In genomic region chr9:89165880-89166279, GRCh38 we compare ENCODE assay signal across 25 cellular contexts. TPM values are rescaled to one million over a fixed set of nuclear protein-coding genes. Genes with fewer than 3 reads are reported as not detected.
"Had no signal": no experiment of that assay in that cellular context is flagged by ENCODE, and none has a peak within 500 bp of the region (broad histone marks: within the 10 kb centered on the region; RNA-seq: fewer than 3 reads in every experiment).

No MANE protein-coding gene starts in this region.

- DNase-seq: activated CD4-positive, alpha-beta memory T cell treated with anti-CD3 and anti-CD28 coated beads, Interleukin-2, amount 10 ng/mL, durations not matched to agents 7 days and 5 days; activated CD4-positive, alpha-beta T cell treated with anti-CD3 and anti-CD28 coated beads for 1 hour; activated CD4-positive, alpha-beta T cell treated with anti-CD3 and anti-CD28 coated beads for 4 hours; activated CD4-positive, alpha-beta T cell treated with anti-CD3 and anti-CD28 coated beads, Interleukin-2, amount 10 ng/mL, durations not matched to agents 7 days and 5 days; activated CD4-positive, alpha-beta T cell treated with anti-CD3 and anti-CD28 coated beads, Interleukin-2, amount 50 U/mL, for 4 hours; activated effector memory CD4-positive, alpha-beta T cell treated with Interleukin-2 at 50 U/mL for 16 hours; activated gamma-delta T cell treated with Interleukin-2 at 50 U/mL for 16 hours; activated naive CD4-positive, alpha-beta T cell treated with anti-CD3 and anti-CD28 coated beads, Interleukin-2, amount 50 U/mL, for 16 hours; activated naive CD4-positive, alpha-beta T cell treated with Interleukin-2 at 50 U/mL for 16 hours; activated T-cell treated with anti-CD3 and anti-CD28 coated beads, Interleukin-2, amount 50 U/mL, for 4 hours; caudate nucleus; colonic mucosa; dorsolateral prefrontal cortex; effector memory CD4-positive, alpha-beta T cell; endodermal cell; foreskin melanocyte; head of caudate nucleus; T-helper 2 cell had no signal

- H3K4me3 ChIP-seq: colonic mucosa, dorsolateral prefrontal cortex had no signal

- H3K4me1 Mint-ChIP-seq: activated CD4-positive, alpha-beta memory T cell treated with anti-CD3 and anti-CD28 coated beads, Interleukin-2, amount 10 ng/mL, durations not matched to agents 7 days and 5 days; activated CD4-positive, alpha-beta T cell treated with anti-CD3 and anti-CD28 coated beads, Interleukin-2, amount 10 ng/mL, durations not matched to agents 7 days and 5 days; activated T-helper 17 cell treated with anti-CD3 and anti-CD28 coated beads, Interleukin-2, amount 50 U/mL, for 72 hours had no signal

- H3K36me3 ChIP-seq: colonic mucosa had no signal

- H3K27me3 ChIP-seq: colonic mucosa, dorsolateral prefrontal cortex had no signal

- H3K4me3 Mint-ChIP-seq: activated CD4-positive, alpha-beta memory T cell treated with anti-CD3 and anti-CD28 coated beads, Interleukin-2, amount 10 ng/mL, durations not matched to agents 7 days and 5 days; activated CD4-positive, alpha-beta T cell treated with anti-CD3 and anti-CD28 coated beads, Interleukin-2, amount 10 ng/mL, durations not matched to agents 7 days and 5 days; activated naive CD8-positive, alpha-beta T cell; activated T-cell treated with anti-CD3 and anti-CD28 coated beads, Interleukin-2, amount 50 U/mL, for 4 hours; activated T-helper 17 cell treated with anti-CD3 and anti-CD28 coated beads, Interleukin-2, amount 50 U/mL, for 72 hours; dendritic cell treated with granulocyte-macrophage colony-stimulating factor and Interleukin-4, amounts not matched to agents 40 ng/mL and 50 ng/mL, for 4 days; endodermal cell; WTC11 had no signal

- H3K27ac ChIP-seq: colonic mucosa, dorsolateral prefrontal cortex, VCaP had no signal

- H3K9me3 Mint-ChIP-seq: activated CD4-positive, alpha-beta memory T cell treated with anti-CD3 and anti-CD28 coated beads, Interleukin-2, amount 10 ng/mL, durations not matched to agents 7 days and 5 days; activated T-cell treated with anti-CD3 and anti-CD28 coated beads, Interleukin-2, amount 50 U/mL, for 4 hours; activated T-helper 17 cell treated with anti-CD3 and anti-CD28 coated beads, Interleukin-2, amount 50 U/mL, for 72 hours; dendritic cell treated with granulocyte-macrophage colony-stimulating factor and Interleukin-4, amounts not matched to agents 40 ng/mL and 50 ng/mL, for 4 days; endodermal cell had no signal

- ATAC-seq: activated T-cell treated with anti-CD3 and anti-CD28 coated beads, Interleukin-2, amount 50 U/mL, for 4 hours; activated T-helper 17 cell treated with anti-CD3 and anti-CD28 coated beads, Interleukin-2, amount 50 U/mL, for 72 hours; esophagus mucosa; WTC11 had no signal

- H3K9me3 ChIP-seq: colonic mucosa had no signal

- H3K4me1 ChIP-seq: colonic mucosa had no signal

- H3K27ac Mint-ChIP-seq: activated CD4-positive, alpha-beta memory T cell treated with anti-CD3 and anti-CD28 coated beads, Interleukin-2, amount 10 ng/mL, durations not matched to agents 7 days and 5 days; activated CD4-positive, alpha-beta T cell treated with anti-CD3 and anti-CD28 coated beads, Interleukin-2, amount 10 ng/mL, durations not matched to agents 7 days and 5 days; activated naive CD8-positive, alpha-beta T cell; activated T-helper 17 cell treated with anti-CD3 and anti-CD28 coated beads, Interleukin-2, amount 50 U/mL, for 72 hours; dendritic cell treated with granulocyte-macrophage colony-stimulating factor and Interleukin-4, amounts not matched to agents 40 ng/mL and 50 ng/mL, for 4 days; endodermal cell; WTC11 had no signal

RNA-seq across cellular contexts. Expression of gene SHC3, which starts 12.7 kb away (rescaled TPM):
- total RNA-seq: activated CD4-positive, alpha-beta memory T cell treated with anti-CD3 and anti-CD28 coated beads, Interleukin-2, amount 10 ng/mL, durations not matched to agents 7 days and 5 days; activated CD4-positive, alpha-beta T cell treated with anti-CD3 and anti-CD28 coated beads, Interleukin-2, amount 10 ng/mL, durations not matched to agents 7 days and 5 days; activated T-helper 17 cell treated with anti-CD3 and anti-CD28 coated beads, Interleukin-2, amount 50 U/mL, for 72 hours; T-helper 1 cell treated with Interleukin-12 subunit alpha and Interleukin-12 subunit beta and Interleukin-4 antibody, amounts not matched to agents 30 ng/mL and 1 ng/mL, for 36 hours had no signal
